In genomic region chr10:119496282-119496681, GRCh38 we compare ENCODE assay signal across 9 cellular contexts.
DNase-seq lines count a peak whose midpoint lies in the region; ATAC-seq and TF ChIP-seq lines count a peak whose summit lies in the region.
"Had no signal": no experiment of that assay in that cellular context is flagged by ENCODE, and none has a peak within 500 bp of the region (broad histone marks: within the 10 kb centered on the region; RNA-seq: fewer than 3 reads in every experiment).

No MANE protein-coding gene starts in this region.

- TF ChIP-seq CTCF in foreskin fibroblast (IDR thresholded peaks at IDR 0.05; ENCODE audit: low read depth, low read length): no peak

- H3K4me3 ChIP-seq in foreskin fibroblast (ENCODE audit: low read depth in 1 of 2, low read length in 2 of 2): no peak overlapping the region
- H3K4me3 ChIP-seq: A549 had no signal

- DNase-seq in activated CD4-positive, alpha-beta T cell treated with anti-CD3 and anti-CD28 coated beads for 48 hours: peak; percentile 83
- no peak for DNase-seq in activated CD4-positive, alpha-beta T cell treated with anti-CD3 and anti-CD28 coated beads, Interleukin-2, amount 50 U/mL, for 4 hours
- peak in 2 of 3 experiments; percentile 49 to 61 for DNase-seq in activated CD8-positive, alpha-beta memory T cell treated with anti-CD3 and anti-CD28 coated beads for 48 hours (ENCODE audit: low read depth in 2 of 3, low spot score in 2 of 3)
- peak; percentile 74 for DNase-seq in stimulated activated CD8-positive, alpha-beta memory T cell treated with anti-CD3 and anti-CD28 coated beads, Interleukin-4, amount 100 ng/mL, for 48 hours
- DNase-seq in NCI-H524 (lab: John Stamatoyannopoulos, UW): no peak
- no peak for DNase-seq in NCI-H82 treated with DMSO at 0.1 percent for 48 hours (lab: John Stamatoyannopoulos, UW; ENCODE audit: unreplicated experiment)
- no peak for DNase-seq in foreskin fibroblast

- ATAC-seq in HG02981 (IDR thresholded peaks at IDR 0.05; ENCODE audit: unreplicated experiment): peak; percentile 91
- ATAC-seq: A549 had no signal

Comparison
In these comparisons a context has a peak if more than half of its experiments do, and no peak if none do; other contexts are left out.
1. DNase-seq: peak in activated CD4-positive, alpha-beta T cell treated with anti-CD3 and anti-CD28 coated beads for 48 hours (single experiment), activated CD8-positive, alpha-beta memory T cell treated with anti-CD3 and anti-CD28 coated beads for 48 hours (2 of 3) and stimulated activated CD8-positive, alpha-beta memory T cell treated with anti-CD3 and anti-CD28 coated beads, Interleukin-4, amount 100 ng/mL, for 48 hours (single experiment); none in activated CD4-positive, alpha-beta T cell treated with anti-CD3 and anti-CD28 coated beads, Interleukin-2, amount 50 U/mL, for 4 hours (0 of 2), NCI-H524 (0 of 2), NCI-H82 treated with DMSO at 0.1 percent for 48 hours (single experiment) and foreskin fibroblast (0 of 2).